In the genomic region with DNA sequence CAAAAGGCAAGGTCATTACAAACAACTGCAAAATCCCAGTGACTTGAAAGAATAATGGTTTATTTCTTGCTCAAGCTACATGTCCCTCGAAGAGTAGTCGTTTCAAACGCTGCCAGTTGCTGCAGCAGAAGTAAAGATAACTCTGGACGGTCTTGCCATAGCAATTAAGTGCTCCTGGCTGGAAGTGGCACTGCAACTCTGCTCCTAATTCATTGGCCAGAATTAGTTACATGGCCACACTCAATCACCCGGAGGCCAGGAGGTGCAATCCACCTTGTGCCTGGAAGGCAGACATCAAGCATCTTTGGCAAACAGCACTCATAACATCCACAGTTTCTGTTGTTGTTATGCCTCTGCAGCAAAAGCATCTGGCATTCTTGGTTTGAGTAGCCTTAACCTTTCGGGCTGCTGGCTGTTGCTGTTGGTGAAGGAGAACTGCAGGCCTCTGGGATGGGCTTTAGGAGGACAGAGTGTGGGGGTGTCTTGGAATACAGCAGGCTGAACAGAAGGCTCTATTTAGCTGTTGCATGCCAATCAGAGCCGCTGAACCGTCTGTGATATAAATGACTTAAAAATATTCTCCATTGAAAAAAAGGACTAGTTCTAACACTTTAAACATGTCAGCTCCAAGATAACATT, we compare ENCODE assay signal across 28 cellular contexts.
DNase-seq lines count a peak whose midpoint lies in the region; ATAC-seq and TF ChIP-seq lines count a peak whose summit lies in the region.
"Had no signal": no experiment of that assay in that cellular context is flagged by ENCODE, and none has a peak within 500 bp of the region (broad histone marks: within the 10 kb centered on the region; RNA-seq: fewer than 3 reads in every experiment).

No MANE protein-coding gene starts in this region.

- H3K56ac ChIP-seq in H9 (ENCODE audit: insufficient read length, low read depth, low read length): no peak overlapping the region

- no peak overlapping the region for H2BK20ac ChIP-seq in H9 (ENCODE audit: low read depth, low read length, poor library complexity, severe bottlenecking)

- no peak for TF ChIP-seq CTCF in H9 (conservative IDR thresholded peaks at IDR 0.05)
- no peak for TF ChIP-seq CTCF in mesothelial cell of epicardium (IDR thresholded peaks at IDR 0.05; ENCODE audit: unreplicated experiment)

- no peak overlapping the region for H4K5ac ChIP-seq in H9 (ENCODE audit: insufficient read length, low read depth, low read length)

- H3K36me3 Mint-ChIP-seq in H9 (ENCODE audit: insufficient read depth in 1 of 3, low read depth in 3 of 3) (no peaks in the 10 kb centered on the region), mesothelial cell of epicardium (no peaks in the 10 kb centered on the region)
- H3K36me3 Mint-ChIP-seq: naive thymus-derived CD8-positive, alpha-beta T cell had no signal

- H3T11ph ChIP-seq in H9 (ENCODE audit: low read length): no peak overlapping the region

- H3K4me1 ChIP-seq in H9 (ENCODE audit: insufficient read depth, low read length): peaks cover 12% of the 10 kb centered on the region; the same call in 1 of the 2 replicates
- H3K4me1 ChIP-seq: prostate gland, transverse colon had no signal

- H3K79me1 ChIP-seq in H9 (ENCODE audit: insufficient read depth, low read depth, low read length, poor library complexity, severe bottlenecking): no peaks in the 10 kb centered on the region

- H3K79me2 ChIP-seq in H9 (ENCODE audit: insufficient read depth, low read length): no peaks in the 10 kb centered on the region

- H2AFZ ChIP-seq in H9 (ENCODE audit: low read length): no peak overlapping the region

- H3K18ac ChIP-seq in H9 (ENCODE audit: insufficient read length, low read depth, low read length): peak overlapping the region; percentile 9

- intact Hi-C loops in left cardiac atrium (cut with DNase I): no loop called here

- no peaks in the 10 kb centered on the region for H3K23me2 ChIP-seq in H9 (ENCODE audit: insufficient read length, low read depth, low read length, poor library complexity, severe bottlenecking)

- H2BK5ac ChIP-seq in H9 (ENCODE audit: insufficient read length, low read length): no peak overlapping the region

- H3K9me3 Mint-ChIP-seq in H9: no peaks in the 10 kb centered on the region
- no peaks in the 10 kb centered on the region for H3K9me3 Mint-ChIP-seq in mesothelial cell of epicardium
- H3K9me3 Mint-ChIP-seq: central memory CD8-positive, alpha-beta T cell; effector memory CD8-positive, alpha-beta T cell; naive thymus-derived CD8-positive, alpha-beta T cell had no signal

- no peaks in the 10 kb centered on the region for H3K9me3 ChIP-seq in H9 (ENCODE audit: control insufficient read depth, low read depth, low read length)
- H3K9me3 ChIP-seq: prostate gland, transverse colon had no signal

- ATAC-seq in left cardiac atrium: peak; percentile 38 to 55
- ATAC-seq: activated CD4-positive, CD25-positive, alpha-beta regulatory T cell treated with anti-CD3 and anti-CD28 coated beads, Interleukin-2, amount 50 U/mL, for 24 hours; activated naive CD8-positive, alpha-beta T cell treated with anti-CD3 and anti-CD28 coated beads, Interleukin-2, amount 50 U/mL, for 24 hours; activated T-cell treated with anti-CD3 and anti-CD28 coated beads, Interleukin-2, amount 50 U/mL, for 72 hours; effector memory CD8-positive, alpha-beta T cell; HCT116; naive thymus-derived CD8-positive, alpha-beta T cell had no signal

- no peak overlapping the region for H3K4ac ChIP-seq in H9 (ENCODE audit: low read depth, low read length)

- H2BK12ac ChIP-seq in H9 (ENCODE audit: insufficient read length, low read depth, low read length): no peak overlapping the region

- H3K23ac ChIP-seq in H9 (ENCODE audit: insufficient read length, low read depth, low read length): no peak overlapping the region

- no peak overlapping the region for H3K9ac ChIP-seq in H9 (ENCODE audit: extremely low read depth, insufficient read length, low read length)

- H4K91ac ChIP-seq in H9 (ENCODE audit: insufficient read length, low read depth, low read length): no peak overlapping the region

- H2AK5ac ChIP-seq in H9 (ENCODE audit: insufficient read length, low read length): no peak overlapping the region

- peak overlapping the region; percentile 68; the same call in 1 of the 2 replicates for H3K14ac ChIP-seq in H9 (ENCODE audit: insufficient read depth, low read length)

- DNase-seq in Ammon's horn (ENCODE audit: low spot score) (peak; percentile 41), H9 (no peak), NCI-H510A treated with DMSO at 0.1 percent for 48 hours (lab: John Stamatoyannopoulos, UW) (peak; percentile 63), left cardiac atrium (no peak), iPS-NIHi11 (ENCODE audit: low spot score) (no peak), SKM-1 treated with dmso at 0.1 percent for 144 hours (lab: John Stamatoyannopoulos, UW; ENCODE audit: unreplicated experiment) (no peak), mesothelial cell of epicardium (ENCODE audit: low spot score in 2 of 2, unreplicated experiment in 2 of 2) (no peak)
- no peak for DNase-seq in activated T-cell treated with anti-CD3 and anti-CD28 coated beads, Interleukin-2, amount 50 U/mL, for 48 hours
- DNase-seq: ACHN; activated CD4-positive, alpha-beta T cell treated with anti-CD3 and anti-CD28 coated beads, Interleukin-2, amount 50 U/mL, for 48 hours; activated naive CD8-positive, alpha-beta T cell treated with anti-CD3 and anti-CD28 coated beads, Interleukin-2, amount 50 U/mL, for 24 hours; activated T-cell treated with anti-CD3 and anti-CD28 coated beads, Interleukin-2, amount 50 U/mL, for 72 hours; DMS153; effector memory CD8-positive, alpha-beta T cell; erythroblast; naive thymus-derived CD8-positive, alpha-beta T cell; NCI-H1092 treated with DMSO at 0.1 percent for 48 hours; NCI-H187 treated with DMSO at 0.1 percent for 48 hours; NCI-H2227 treated with DMSO at 0.1 percent for 48 hours; NCI-H82; occipital lobe; stimulated activated CD4-positive, alpha-beta T cell treated with anti-CD3 and anti-CD28 coated beads, Interleukin-15, amount 100 ng/mL, for 24 hours; stimulated activated CD4-positive, alpha-beta T cell treated with anti-CD3 and anti-CD28 coated beads, Interleukin-4, amount 100 ng/mL, for 4 hours; transverse colon had no signal

- H3K4me2 ChIP-seq in H9 (ENCODE audit: insufficient read depth, insufficient read length, low read length): no peak overlapping the region

- H3K4me1 Mint-ChIP-seq in H9 (peaks cover 49 to 58% of the 10 kb centered on the region in 2 experiments), mesothelial cell of epicardium (peaks cover 42% of the 10 kb centered on the region)

- H3K4me3 Mint-ChIP-seq in H9 (peak overlapping the region in 1 of 2 experiments; percentile 12; a peak in 1 of 5 replicates), mesothelial cell of epicardium (no peak overlapping the region)
- H3K4me3 Mint-ChIP-seq: activated naive CD8-positive, alpha-beta T cell treated with anti-CD3 and anti-CD28 coated beads, Interleukin-2, amount 50 U/mL, for 24 hours; activated T-cell treated with anti-CD3 and anti-CD28 coated beads, Interleukin-2, amount 50 U/mL, for 72 hours; central memory CD8-positive, alpha-beta T cell; effector memory CD8-positive, alpha-beta T cell had no signal

- H3K27ac ChIP-seq in H9 (ENCODE audit: insufficient read length, low read depth, low read length): peak overlapping the region; percentile 4
- H3K27ac ChIP-seq: prostate gland, transverse colon had no signal

- H4K20me1 ChIP-seq in H9 (ENCODE audit: control insufficient read depth, insufficient read depth, insufficient read length): no peaks in the 10 kb centered on the region

- no CpG with 5 or more reads among the region's 8 CpGs for WGBS in H9 (ENCODE audit: extremely low coverage, insufficient read length, low lambda C conversion rate)

- no peak overlapping the region for H2BK15ac ChIP-seq in H9 (ENCODE audit: low read depth, low read length)

- H3K27me3 Mint-ChIP-seq in H9 (ENCODE audit: low read depth): no peaks in the 10 kb centered on the region; the same call in 1 of the 2 replicates
- no peaks in the 10 kb centered on the region for H3K27me3 Mint-ChIP-seq in mesothelial cell of epicardium (ENCODE audit: low read depth)
- H3K27me3 Mint-ChIP-seq: activated naive CD8-positive, alpha-beta T cell treated with anti-CD3 and anti-CD28 coated beads, Interleukin-2, amount 50 U/mL, for 24 hours; central memory CD8-positive, alpha-beta T cell; naive thymus-derived CD8-positive, alpha-beta T cell had no signal

- no peak overlapping the region for H4K8ac ChIP-seq in H9 (replicated peaks; ENCODE audit: insufficient read length, low read depth, low read length)

- H3K27ac Mint-ChIP-seq in H9: peak overlapping the region in 2 of 3 experiments; percentile 88 to 97; a peak in 6 of 7 replicates
- no peak overlapping the region for H3K27ac Mint-ChIP-seq in mesothelial cell of epicardium
- H3K27ac Mint-ChIP-seq: activated naive CD8-positive, alpha-beta T cell treated with anti-CD3 and anti-CD28 coated beads, Interleukin-2, amount 50 U/mL, for 24 hours; activated T-cell treated with anti-CD3 and anti-CD28 coated beads, Interleukin-2, amount 50 U/mL, for 72 hours had no signal

- no peak overlapping the region for H2BK120ac ChIP-seq in H9 (ENCODE audit: low read depth, low read length, poor library complexity, severe bottlenecking)

- no peaks in the 10 kb centered on the region for H3K27me3 ChIP-seq in H9 (ENCODE audit: insufficient read depth, low read length)
- H3K27me3 ChIP-seq: transverse colon had no signal

Comparison
In these comparisons a context has a peak if more than half of its experiments do, and no peak if none do; other contexts are left out.
1. DNase-seq: peak in Ammon's horn (single experiment) and NCI-H510A treated with DMSO at 0.1 percent for 48 hours (single experiment); none in H9 (single experiment), left cardiac atrium (single experiment), iPS-NIHi11 (single experiment), SKM-1 treated with dmso at 0.1 percent for 144 hours (single experiment), mesothelial cell of epicardium (0 of 2) and activated T-cell treated with anti-CD3 and anti-CD28 coated beads, Interleukin-2, amount 50 U/mL, for 48 hours (0 of 2).